In genomic region chr16:84597518-84598390, GRCh38 we compare ENCODE assay signal across 1 cellular context.
TF ChIP-seq lines count a peak whose summit lies in the region.

No MANE protein-coding gene starts in this region.

TF ChIP-seq in liver, 16 proteins besides CTCF, POLR2A, EP300 and RAD21 (continued from another document):
- TF ChIP-seq REST (IDR thresholded peaks at IDR 0.05), result no peak
- no peak for TF ChIP-seq TAF1 (conservative IDR thresholded peaks at IDR 0.05)
